In the genomic region with DNA sequence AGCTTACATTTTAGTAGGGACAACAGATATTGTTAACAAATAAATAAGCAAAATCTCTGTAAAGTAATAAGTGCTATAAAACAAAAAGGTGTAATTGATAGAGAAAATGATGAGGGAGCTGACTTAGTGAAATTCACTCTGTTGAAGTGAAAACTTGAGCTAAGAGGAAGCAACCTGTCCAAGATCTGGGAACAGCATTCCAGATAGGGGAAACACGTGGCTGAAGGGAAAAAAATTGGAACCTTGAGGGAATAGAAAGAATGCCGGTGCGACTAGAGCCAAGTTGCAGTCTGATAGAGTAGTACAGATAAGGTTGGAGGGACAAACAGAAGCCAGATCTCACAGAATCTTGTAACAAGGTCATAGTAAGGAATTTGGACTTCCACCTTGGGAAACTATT, we compare ENCODE assay signal across 8 cellular contexts. TPM values are rescaled to one million over a fixed set of nuclear protein-coding genes. Genes with fewer than 3 reads are reported as not detected.
A peak's percentile ranks its signal among the peaks of the same experiment; 100 is the strongest.
DNase-seq lines count a peak whose midpoint lies in the region; ATAC-seq lines count a peak whose summit lies in the region.

No MANE protein-coding gene starts in this region.

- H3K9me3 Mint-ChIP-seq in activated T-helper 17 cell treated with anti-CD3 and anti-CD28 coated beads, Interleukin-2, amount 50 U/mL, for 72 hours = no peaks in the 10 kb centered on the region

- H3K4me3 Mint-ChIP-seq in activated T-helper 17 cell treated with anti-CD3 and anti-CD28 coated beads, Interleukin-2, amount 50 U/mL, for 72 hours = peak overlapping the region; percentile 97

- peak overlapping the region; percentile 96 for H3K27ac Mint-ChIP-seq in activated T-helper 17 cell treated with anti-CD3 and anti-CD28 coated beads, Interleukin-2, amount 50 U/mL, for 72 hours

- DNase-seq in NCI-H2171 treated with DMSO at 0.1 percent for 48 hours (lab: John Stamatoyannopoulos, UW) = peak; percentile 52
- no peak for DNase-seq in NCI-H2171 (lab: John Stamatoyannopoulos, UW)
- peak; percentile 17 for DNase-seq in inferior parietal cortex (ENCODE audit: extremely low spot score)
- DNase-seq in superior temporal gyrus (ENCODE audit: extremely low spot score) = peak; percentile 20
- no peak for DNase-seq in NCI-H526 treated with DMSO at 0.1 percent for 48 hours (lab: John Stamatoyannopoulos, UW)
- no peak for DNase-seq in AML-193 (lab: John Stamatoyannopoulos, UW)

- ATAC-seq in activated T-helper 17 cell treated with anti-CD3 and anti-CD28 coated beads, Interleukin-2, amount 50 U/mL, for 72 hours (replicated peaks) = no peak
- ATAC-seq in GM18907 (IDR thresholded peaks at IDR 0.05; ENCODE audit: unreplicated experiment) = no peak

- H3K36me3 Mint-ChIP-seq in activated T-helper 17 cell treated with anti-CD3 and anti-CD28 coated beads, Interleukin-2, amount 50 U/mL, for 72 hours (ENCODE audit: low read depth) = peaks cover 37% of the 10 kb centered on the region

- H3K4me1 Mint-ChIP-seq in activated T-helper 17 cell treated with anti-CD3 and anti-CD28 coated beads, Interleukin-2, amount 50 U/mL, for 72 hours = peaks cover 19% of the 10 kb centered on the region

- peaks cover 30% of the 10 kb centered on the region for H3K27me3 Mint-ChIP-seq in activated T-helper 17 cell treated with anti-CD3 and anti-CD28 coated beads, Interleukin-2, amount 50 U/mL, for 72 hours

RNA-seq across cellular contexts. Expression of a gene that starts 0.6 kb away (rescaled TPM):
- 10 to 100 TPM; 24.4 to 37.8 TPM for total RNA-seq in activated T-helper 17 cell treated with anti-CD3 and anti-CD28 coated beads, Interleukin-2, amount 50 U/mL, for 72 hours

RNA-seq across cellular contexts. Expression of a gene that starts 34.6 kb away (rescaled TPM):
- total RNA-seq in activated T-helper 17 cell treated with anti-CD3 and anti-CD28 coated beads, Interleukin-2, amount 50 U/mL, for 72 hours = 10 to 100 TPM; 63.8 to 64.1 TPM

Comparison
In these comparisons a context has a peak if more than half of its experiments do, and no peak if none do; other contexts are left out.
1. DNase-seq: peak in NCI-H2171 treated with DMSO at 0.1 percent for 48 hours (single experiment), inferior parietal cortex (single experiment) and superior temporal gyrus (single experiment); none in NCI-H2171 (single experiment), NCI-H526 treated with DMSO at 0.1 percent for 48 hours (single experiment) and AML-193 (0 of 2).